In genomic region chr4:123020285-123020684, GRCh38 we compare ENCODE assay signal across 35 cellular contexts.
"Had no signal": no experiment of that assay in that cellular context is flagged by ENCODE, and none has a peak within 500 bp of the region (broad histone marks: within the 10 kb centered on the region; RNA-seq: fewer than 3 reads in every experiment).

No MANE protein-coding gene starts in this region.

- H3K9me3 ChIP-seq: MG63 had no signal

- H3K27me3 ChIP-seq: MG63 had no signal

- H3K4me3 ChIP-seq: MG63 had no signal

- DNase-seq: Karpas-422, Kasumi-1, MG63, MM.1S, MV-4-11, NCI-H1048, NCI-H1092, NCI-H1092 treated with DMSO at 0.1 percent for 48 hours, NCI-H1105, NCI-H1105 treated with DMSO at 0.1 percent for 48 hours, NCI-H1417, NCI-H1417 treated with DMSO at 0.1 percent for 48 hours, NCI-H1436, NCI-H1436 treated with DMSO at 0.1 percent for 48 hours, NCI-H146, NCI-H1694, NCI-H1694 treated with DMSO at 0.1 percent for 48 hours, NCI-H187, NCI-H187 treated with DMSO at 0.1 percent for 48 hours, NCI-H1930, NCI-H2029, NCI-H2029 treated with DMSO at 0.1 percent for 48 hours, NCI-H2081, NCI-H2081 treated with DMSO at 0.1 percent for 48 hours, NCI-H2107, NCI-H2171, NCI-H2171 treated with DMSO at 0.1 percent for 48 hours, NCI-H2227 treated with DMSO at 0.1 percent for 48 hours, NCI-H226, NCI-H345, NCI-H446, NCI-H446 treated with DMSO at 0.1 percent for 48 hours, NCI-H510A, NCI-H510A treated with DMSO at 0.1 percent for 48 hours, NCI-H524 had no signal
